ENCODE assay signal across 10 cellular contexts in the genomic region with DNA sequence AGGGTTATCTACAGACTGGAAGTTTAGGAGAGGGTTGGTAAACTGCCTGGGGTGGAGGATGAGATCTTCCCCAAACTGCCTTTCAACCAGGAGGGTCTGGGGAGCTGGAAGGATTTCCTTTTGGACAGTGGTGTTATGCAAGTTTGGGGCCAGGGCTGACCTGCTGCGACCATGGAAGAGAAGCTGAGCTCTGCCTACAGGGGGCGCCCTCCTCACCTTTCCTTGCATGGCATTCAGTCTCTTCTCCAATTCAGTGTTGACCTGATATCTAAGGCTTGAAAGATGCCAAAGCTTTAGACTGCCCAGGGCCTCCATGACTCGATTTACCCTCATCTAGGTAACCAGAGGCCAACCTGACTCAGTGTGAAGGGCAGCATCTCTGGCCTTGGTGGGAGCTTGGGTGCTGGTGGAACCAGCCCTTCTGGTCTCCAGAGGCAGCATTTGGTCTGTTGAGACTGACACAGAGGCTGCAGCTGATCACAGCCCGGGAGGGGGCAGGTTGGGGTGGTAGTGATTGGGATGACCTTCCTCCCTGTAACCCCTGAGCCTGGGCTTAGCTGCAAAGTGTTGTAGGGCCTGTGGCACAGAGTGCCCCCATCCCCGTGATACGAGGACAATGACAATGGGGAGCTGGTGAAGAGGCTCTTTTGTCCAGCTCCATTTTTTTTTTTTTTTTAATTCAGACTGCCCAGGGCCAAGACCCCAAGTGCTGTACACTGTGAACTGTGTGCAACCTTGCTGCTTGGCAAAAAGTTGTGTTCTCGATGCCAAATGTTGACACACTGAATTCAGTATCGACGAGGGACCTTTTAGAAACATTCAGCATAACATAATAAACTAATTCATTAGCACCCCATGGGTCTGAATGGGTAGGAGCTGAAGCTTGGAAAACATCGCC.
DNase-seq lines count a peak whose midpoint lies in the region; ATAC-seq, FAIRE-seq and TF ChIP-seq lines count a peak whose summit lies in the region.
"Had no signal": no experiment of that assay in that cellular context is flagged by ENCODE, and none has a peak within 500 bp of the region (broad histone marks: within the 10 kb centered on the region; RNA-seq: fewer than 3 reads in every experiment).

No MANE protein-coding gene starts in this region.

- TF ChIP-seq CTCF in cardiac muscle cell (IDR thresholded peaks at IDR 0.05; ENCODE audit: low read depth, low read length) (peak; percentile 28), heart left ventricle (IDR thresholded peaks at IDR 0.05) (peak in 4 of 12 donors; percentile 9 to 29 (median 16)), endothelial cell of umbilical vein (IDR thresholded peaks at IDR 0.05; ENCODE audit: extremely low read depth in 1 of 2, insufficient read depth in 1 of 2, low read depth in 1 of 2, low read length in 2 of 2) (peak; percentile 24 to 33), testis (IDR thresholded peaks at IDR 0.05) (peak in 2 of 3 experiments; percentile 21 to 30), coronary artery (IDR thresholded peaks at IDR 0.05) (no peak)

- H2BK12ac ChIP-seq in mesenchymal stem cell (ENCODE audit: low read length in 2 of 2) = no peak overlapping the region

- no peaks in the 10 kb centered on the region for H3K79me2 ChIP-seq in endothelial cell of umbilical vein (ENCODE audit: control insufficient read depth, insufficient read depth, low read length)

- H3K4me3 ChIP-seq in cardiac muscle cell (no peak overlapping the region), heart left ventricle (no peak overlapping the region), endothelial cell of umbilical vein (replicated peaks in 1 of 3; ENCODE audit: insufficient read depth in 1 of 3, low read depth in 1 of 3, low read length in 3 of 3) (no peak overlapping the region), testis (no peak overlapping the region), coronary artery (no peak overlapping the region), mesenchymal stem cell (ENCODE audit: insufficient read depth in 1 of 2, low read depth in 1 of 2, low read length in 2 of 2) (no peak overlapping the region)

- no peak overlapping the region for H3K18ac ChIP-seq in mesenchymal stem cell (ENCODE audit: low read depth in 1 of 2, low read length in 2 of 2)

- CTCF ChIA-PET in endothelial cell of umbilical vein (lab: Charles Lee) = interaction anchor here (1.3 to 1.7 kb wide), 3 partner anchors 16 to 56 kb away, joined by 3 to 5 read pairs (median 4); no protein-coding TSS in a partner anchor

- H2AK5ac ChIP-seq in mesenchymal stem cell (ENCODE audit: low read length, severe bottlenecking) = no peak overlapping the region

- H3K4me1 ChIP-seq in cardiac muscle cell (ENCODE audit: low read depth) (no peaks in the 10 kb centered on the region), heart left ventricle (no peaks in the 10 kb centered on the region), endothelial cell of umbilical vein (ENCODE audit: control insufficient read depth, extremely low read depth, insufficient read depth, low read length) (no peaks in the 10 kb centered on the region), testis (no peaks in the 10 kb centered on the region), mesenchymal stem cell (ENCODE audit: control insufficient read depth, insufficient read depth, low read depth, low read length) (no peaks in the 10 kb centered on the region)

- no peak for FAIRE-seq in endothelial cell of umbilical vein (lab: Jason Lieb, UNC)

- POLR2A ChIA-PET in endothelial cell of umbilical vein (lab: Charles Lee) = no interaction called here

- H3K9me1 ChIP-seq in endothelial cell of umbilical vein (replicated peaks; ENCODE audit: control insufficient read depth, extremely low read depth, insufficient read depth, low read length) = no peaks in the 10 kb centered on the region

- H2BK120ac ChIP-seq in mesenchymal stem cell (ENCODE audit: low read depth, low read length) = no peak overlapping the region

- no peak overlapping the region for H4K91ac ChIP-seq in mesenchymal stem cell (ENCODE audit: low read length)

- no TSS peak for BruUV-seq in endothelial cell of umbilical vein (replicated peaks; lab: Mats Ljungman, UMichigan)

- H3K4ac ChIP-seq in mesenchymal stem cell (ENCODE audit: low read depth in 1 of 2, low read length in 2 of 2) = no peak overlapping the region

- TF ChIP-seq POLR2A in heart left ventricle (IDR thresholded peaks at IDR 0.05) (no peak), endothelial cell of umbilical vein (IDR thresholded peaks at IDR 0.05; ENCODE audit: low read depth, low read length) (no peak), testis (IDR thresholded peaks at IDR 0.05) (no peak)

- dilution Hi-C loops in endothelial cell of umbilical vein (cut with MboI; ENCODE audit: extremely low pct_ligation_motif_present, low sequenced_read_pairs) = no loop called here

- H3K4me2 ChIP-seq in endothelial cell of umbilical vein (ENCODE audit: insufficient read depth, low read length) (no peak overlapping the region), mesenchymal stem cell (ENCODE audit: low read length, poor library complexity, severe bottlenecking) (no peak overlapping the region)

- intact Hi-C loops in heart left ventricle (cut with DNase I) (no loop called here), endothelial cell of umbilical vein (cut with micrococcal nuclease) (loop anchor here (10.0 kb wide), 1 partner anchor 160 kb away; no protein-coding TSS in a partner anchor), testis (cut with DNase I; ENCODE audit: low total_unique reads) (no loop called here)

- no peak overlapping the region for H3K27ac ChIP-seq in cardiac muscle cell
- H3K27ac ChIP-seq in heart left ventricle = no peak overlapping the region
- no peak overlapping the region for H3K27ac ChIP-seq in endothelial cell of umbilical vein (ENCODE audit: insufficient read depth, low read depth, low read length)
- H3K27ac ChIP-seq in testis = no peak overlapping the region
- H3K27ac ChIP-seq in coronary artery = no peak overlapping the region
- H3K27ac ChIP-seq in mesenchymal stem cell (ENCODE audit: low read length, poor library complexity, severe bottlenecking) = no peak overlapping the region

- H3K9me3 ChIP-seq in cardiac muscle cell (ENCODE audit: low read depth) = no peaks in the 10 kb centered on the region
- no peaks in the 10 kb centered on the region for H3K9me3 ChIP-seq in heart left ventricle
- H3K9me3 ChIP-seq in endothelial cell of umbilical vein (replicated peaks; ENCODE audit: control insufficient read depth, insufficient read depth, low read length) = no peaks in the 10 kb centered on the region
- no peaks in the 10 kb centered on the region for H3K9me3 ChIP-seq in testis
- no peaks in the 10 kb centered on the region for H3K9me3 ChIP-seq in mesenchymal stem cell (ENCODE audit: control insufficient read depth, low read length)

- H3K27me3 ChIP-seq in cardiac muscle cell = no peaks in the 10 kb centered on the region
- H3K27me3 ChIP-seq in heart left ventricle = peaks cover 0 to 47% (median 0%) of the 10 kb centered on the region in 9 donors
- no peaks in the 10 kb centered on the region for H3K27me3 ChIP-seq in endothelial cell of umbilical vein (ENCODE audit: control insufficient read depth in 2 of 2, insufficient read depth in 2 of 2, low read length in 2 of 2)
- no peaks in the 10 kb centered on the region for H3K27me3 ChIP-seq in testis
- peaks cover 0 to 7% of the 10 kb centered on the region in 2 experiments for H3K27me3 ChIP-seq in mesenchymal stem cell (ENCODE audit: control insufficient read depth in 1 of 2, insufficient read depth in 1 of 2, low read length in 2 of 2)

- H4K8ac ChIP-seq in mesenchymal stem cell (ENCODE audit: low read length) = no peak overlapping the region

- 49 to 52% (median 51%) methylated on average over 10 of the region's 10 CpGs for WGBS in heart left ventricle, 4 donors
- WGBS in testis, 2 donors = 40 to 73% methylated on average over 10 of the region's 10 CpGs
- WGBS in mesenchymal stem cell = 45% methylated on average over 8 of the region's 10 CpGs

- no peaks in the 10 kb centered on the region for H4K20me1 ChIP-seq in endothelial cell of umbilical vein (replicated peaks; ENCODE audit: control insufficient read depth, extremely low read depth, insufficient read depth, low read length)

- H2BK15ac ChIP-seq in mesenchymal stem cell (ENCODE audit: low read depth, poor library complexity, severe bottlenecking) = no peak overlapping the region

- DNase-seq in cardiac muscle cell (ENCODE audit: low read depth in 1 of 2, low spot score in 1 of 2) (no peak), heart left ventricle (no peak), NCI-H345 (lab: John Stamatoyannopoulos, UW) (peak; percentile 28), endothelial cell of umbilical vein (ENCODE audit: low read depth, low spot score) (no peak), testis (peak; percentile 73), coronary artery (ENCODE audit: low spot score) (no peak), mesenchymal stem cell (no peak)
- DNase-seq: right cardiac atrium, SHP77 treated with DMSO at 0.1 percent for 48 hours had no signal

- no peaks in the 10 kb centered on the region for H3K79me1 ChIP-seq in mesenchymal stem cell (replicated peaks; ENCODE audit: low read length, poor library complexity, severe bottlenecking)

- ATAC-seq in heart left ventricle (no peak), GM19397 (IDR thresholded peaks at IDR 0.05; ENCODE audit: unreplicated experiment) (no peak)

- H3K23ac ChIP-seq in mesenchymal stem cell (ENCODE audit: low read length in 2 of 2) = no peak overlapping the region

- H2AFZ ChIP-seq in endothelial cell of umbilical vein (ENCODE audit: low read depth, low read length) = no peak overlapping the region
- H2AFZ ChIP-seq in mesenchymal stem cell (ENCODE audit: low read depth, low read length) = no peak overlapping the region

- H2BK5ac ChIP-seq in mesenchymal stem cell (ENCODE audit: low read depth, low read length, poor library complexity, severe bottlenecking) = no peak overlapping the region

- no peak overlapping the region for H3K14ac ChIP-seq in mesenchymal stem cell (ENCODE audit: low read length in 2 of 2)

- H3K9ac ChIP-seq in endothelial cell of umbilical vein (replicated peaks; ENCODE audit: extremely low read depth, insufficient read depth, low read length) (no peak overlapping the region), mesenchymal stem cell (ENCODE audit: low read length) (no peak overlapping the region)

- H3K36me3 ChIP-seq in cardiac muscle cell (no peaks in the 10 kb centered on the region), heart left ventricle (no peaks in the 10 kb centered on the region), endothelial cell of umbilical vein (ENCODE audit: control insufficient read depth in 2 of 2, extremely low read depth in 1 of 2, insufficient read depth in 2 of 2, low read length in 2 of 2) (no peaks in the 10 kb centered on the region), testis (ENCODE audit: low read depth, missing control alignments) (no peaks in the 10 kb centered on the region), mesenchymal stem cell (ENCODE audit: control insufficient read depth in 1 of 2, insufficient read depth in 2 of 2, low read depth in 1 of 2, low read length in 2 of 2) (no peaks in the 10 kb centered on the region)

TF ChIP-seq in endothelial cell of umbilical vein, 7 proteins besides CTCF, POLR2A, EP300 and RAD21 (continues in another document):
- TF ChIP-seq JUN (IDR thresholded peaks at IDR 0.05; ENCODE audit: borderline replicate concordance, insufficient read depth, insufficient read length, low read depth) = no peak
- no peak for TF ChIP-seq POLR2AphosphoS5 (IDR thresholded peaks at IDR 0.05; ENCODE audit: insufficient read depth, low read depth, low read length)
- no peak for TF ChIP-seq FOS (IDR thresholded peaks at IDR 0.05; ENCODE audit: borderline replicate concordance, insufficient read depth, low read length)

Comparison
In these comparisons a context has a peak if more than half of its experiments do, and no peak if none do; other contexts are left out.
1. DNase-seq: peak in NCI-H345 (single experiment) and testis (single experiment); none in cardiac muscle cell (0 of 2), heart left ventricle (0 of 5), endothelial cell of umbilical vein (single experiment), coronary artery (single experiment) and mesenchymal stem cell (single experiment).